ENCODE assay signal across 27 cellular contexts in the genomic region with DNA sequence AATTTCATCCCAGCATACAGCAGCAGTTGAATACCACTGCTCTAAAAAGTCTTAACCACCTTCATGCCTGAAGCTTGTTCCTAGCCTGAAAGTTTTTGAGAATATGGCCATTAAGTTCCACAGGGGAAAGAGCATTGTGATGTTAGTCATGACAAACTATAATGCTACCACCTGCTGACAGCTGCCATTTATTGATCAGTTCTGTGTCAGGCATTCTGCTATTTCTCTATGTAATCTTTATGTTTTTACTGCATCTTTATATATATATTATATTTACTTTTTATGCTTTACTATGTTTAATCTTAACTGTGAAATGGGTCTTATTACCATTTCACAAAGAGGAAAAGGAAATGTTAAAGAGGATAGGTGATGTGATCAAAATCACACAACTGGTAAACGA. TPM values are rescaled to one million over a fixed set of nuclear protein-coding genes. Genes with fewer than 3 reads are reported as not detected.
DNase-seq lines count a peak whose midpoint lies in the region; ATAC-seq, FAIRE-seq and TF ChIP-seq lines count a peak whose summit lies in the region.
"Had no signal": no experiment of that assay in that cellular context is flagged by ENCODE, and none has a peak within 500 bp of the region (broad histone marks: within the 10 kb centered on the region; RNA-seq: fewer than 3 reads in every experiment).

No MANE protein-coding gene starts in this region.

- H3K4me2 ChIP-seq in H1 (ENCODE audit: insufficient read depth in 1 of 2, low read depth in 2 of 2, low read length in 2 of 2) = no peak overlapping the region
- H3K4me2 ChIP-seq in neuronal stem cell (ENCODE audit: insufficient read depth, low read length, poor library complexity, severe bottlenecking) = no peak overlapping the region
- no peak overlapping the region for H3K4me2 ChIP-seq in trophoblast cell (ENCODE audit: low read length)
- H3K4me2 ChIP-seq: BLaER1 had no signal

- no peak overlapping the region for H3K27ac ChIP-seq in HEK293 (ENCODE audit: extremely low read depth, low read depth, low read length)
- H3K27ac ChIP-seq in H1 (ENCODE audit: low read depth, low read length) = no peak overlapping the region
- no peak overlapping the region for H3K27ac ChIP-seq in thyroid gland
- no peak overlapping the region for H3K27ac ChIP-seq in neuronal stem cell (replicated peaks; ENCODE audit: low read length)
- no peak overlapping the region for H3K27ac ChIP-seq in trophoblast cell (ENCODE audit: low read depth, low read length)
- H3K27ac ChIP-seq: BLaER1 had no signal

- H3K79me2 ChIP-seq in H1 (ENCODE audit: control insufficient read depth in 1 of 2, insufficient read depth in 2 of 2, low read length in 2 of 2) = no peaks in the 10 kb centered on the region
- no peaks in the 10 kb centered on the region for H3K79me2 ChIP-seq in trophoblast cell (ENCODE audit: control insufficient read depth, insufficient read depth, low read length, poor library complexity)

- no peak overlapping the region for H3K9ac ChIP-seq in H1 (replicated peaks in 1 of 4; ENCODE audit: extremely low read depth in 1 of 4, low read depth in 3 of 4, low read length in 3 of 4)
- no peak overlapping the region for H3K9ac ChIP-seq in neuronal stem cell (ENCODE audit: low read depth, low read length, poor library complexity)
- H3K9ac ChIP-seq in trophoblast cell (ENCODE audit: low read length) = no peak overlapping the region
- H3K9ac ChIP-seq: BLaER1 had no signal

- H3K4me3 ChIP-seq in HEK293 (ENCODE audit: low read depth, low read length) (no peak overlapping the region), H1 (ENCODE audit: extremely low read depth in 1 of 4, insufficient read depth in 2 of 4, low read depth in 3 of 4, low read length in 4 of 4) (no peak overlapping the region), mucosa of descending colon (no peak overlapping the region), thyroid gland (replicated peaks in 1 of 3) (no peak overlapping the region), neuronal stem cell (ENCODE audit: low read length in 2 of 2) (no peak overlapping the region), trophoblast cell (ENCODE audit: low read depth, low read length) (no peak overlapping the region)
- H3K4me3 ChIP-seq: BLaER1 had no signal

- no peak overlapping the region for H2BK15ac ChIP-seq in H1 (ENCODE audit: low read length)
- H2BK15ac ChIP-seq in neuronal stem cell (ENCODE audit: low read length) = no peak overlapping the region

- no peak overlapping the region for H2AFZ ChIP-seq in H1 (ENCODE audit: low read length)
- H2AFZ ChIP-seq in neuronal stem cell (ENCODE audit: low read length) = no peak overlapping the region
- H2AFZ ChIP-seq in trophoblast cell (ENCODE audit: insufficient read depth, low read length, poor library complexity) = no peak overlapping the region

- no peak overlapping the region for H3K4ac ChIP-seq in H1 (replicated peaks; ENCODE audit: insufficient read length, low read depth, low read length)
- H3K4ac ChIP-seq in neuronal stem cell (ENCODE audit: low read length) = no peak overlapping the region
- H3K4ac ChIP-seq in trophoblast cell (ENCODE audit: low read depth, low read length) = no peak overlapping the region

- intact Hi-C loops in mucosa of descending colon (cut with DNase I, micrococcal nuclease) = no loop called here
- intact Hi-C loops in thyroid gland (cut with DNase I) = no loop called here

- H3K23ac ChIP-seq in H1 (ENCODE audit: insufficient read length) (no peak overlapping the region), neuronal stem cell (ENCODE audit: low read depth, low read length, poor library complexity) (no peak overlapping the region), trophoblast cell (ENCODE audit: low read length) (no peak overlapping the region)

- H4K12ac ChIP-seq in trophoblast cell (ENCODE audit: low read depth, low read length) = no peak overlapping the region

- TF ChIP-seq POLR2A in H1 (IDR thresholded peaks at IDR 0.05; ENCODE audit: control extremely low read depth in 1 of 2, low read depth in 2 of 2, low read length in 2 of 2) (no peak), thyroid gland (IDR thresholded peaks at IDR 0.05) (no peak)

- no peak overlapping the region for H2BK5ac ChIP-seq in H1 (ENCODE audit: low read depth, low read length)
- H2BK5ac ChIP-seq in neuronal stem cell (ENCODE audit: low read length) = no peak overlapping the region
- H2BK5ac ChIP-seq in trophoblast cell (ENCODE audit: low read depth, low read length, poor library complexity) = no peak overlapping the region

- H3K4me1 ChIP-seq in HEK293 (ENCODE audit: control insufficient read depth, insufficient read depth, low read length) = 0 out of 2 replicates have a peak, but pooled peaks cover 4% of the 10 kb centered on the region
- H3K4me1 ChIP-seq in H1 (replicated peaks in 1 of 4; ENCODE audit: control insufficient read depth in 3 of 4, insufficient read depth in 4 of 4, low read length in 3 of 4) = peaks cover 0 to 4% (median 0%) of the 10 kb centered on the region in 4 experiments; a peak in 1 of 7 replicates
- no peaks in the 10 kb centered on the region for H3K4me1 ChIP-seq in mucosa of descending colon (ENCODE audit: low read depth)
- H3K4me1 ChIP-seq in thyroid gland = no peaks in the 10 kb centered on the region
- peaks cover 0 to 18% of the 10 kb centered on the region in 2 donors for H3K4me1 ChIP-seq in neuronal stem cell (ENCODE audit: control insufficient read depth in 2 of 2, insufficient read depth in 1 of 2, low read depth in 1 of 2, low read length in 2 of 2)
- no peaks in the 10 kb centered on the region for H3K4me1 ChIP-seq in trophoblast cell (ENCODE audit: control insufficient read depth in 1 of 2, insufficient read depth in 2 of 2, low read length in 2 of 2)
- H3K4me1 ChIP-seq: BE2C, BLaER1, Caco-2 had no signal

- H2BK12ac ChIP-seq in H1 (ENCODE audit: low read depth, low read length) = no peak overlapping the region
- H2BK12ac ChIP-seq in neuronal stem cell (ENCODE audit: low read length) = no peak overlapping the region
- no peak overlapping the region for H2BK12ac ChIP-seq in trophoblast cell (ENCODE audit: low read length)

- peak; percentile 42 for FAIRE-seq in H1 (lab: Jason Lieb, UNC)
- FAIRE-seq in frontal cortex (lab: Jason Lieb, UNC) = peak; percentile 3
- FAIRE-seq: A204.1, D721Med, G401.6, GM12892, GM18507 had no signal

- no peaks in the 10 kb centered on the region for H4K20me1 ChIP-seq in H1 (replicated peaks in 1 of 2; ENCODE audit: control insufficient read depth in 1 of 2, insufficient read depth in 2 of 2, low read length in 2 of 2)

- ATAC-seq in mucosa of descending colon = peak; percentile 67
- ATAC-seq in HG03439 (IDR thresholded peaks at IDR 0.05; ENCODE audit: unreplicated experiment) = no peak

- H3K14ac ChIP-seq in H1 (ENCODE audit: insufficient read length) (no peak overlapping the region), neuronal stem cell (ENCODE audit: low read length) (no peak overlapping the region), trophoblast cell (ENCODE audit: low read length) (no peak overlapping the region)

- H4K5ac ChIP-seq in H1 (ENCODE audit: insufficient read length, low read depth, low read length) = no peak overlapping the region

- H3K27me3 ChIP-seq in H1 (replicated peaks in 1 of 4; ENCODE audit: control insufficient read depth in 3 of 4, extremely low read depth in 1 of 4, insufficient read depth in 3 of 4, low read length in 3 of 4) (no peaks in the 10 kb centered on the region), thyroid gland (no peaks in the 10 kb centered on the region), neuronal stem cell (ENCODE audit: control insufficient read depth in 3 of 3, insufficient read depth in 3 of 3, low read depth in 1 of 3, low read length in 3 of 3) (no peaks in the 10 kb centered on the region), trophoblast cell (ENCODE audit: insufficient read depth, low read length) (no peaks in the 10 kb centered on the region)
- H3K27me3 ChIP-seq: BE2C had no signal

- H3K23me2 ChIP-seq in H1 (ENCODE audit: low read depth, low read length) = no peaks in the 10 kb centered on the region

- no peaks in the 10 kb centered on the region for H3K9me3 ChIP-seq in HEK293 (ENCODE audit: control insufficient read depth, insufficient read depth, low read depth, low read length)
- no peaks in the 10 kb centered on the region for H3K9me3 ChIP-seq in H1 (ENCODE audit: insufficient read depth in 2 of 2, low read depth in 1 of 2, low read length in 1 of 2)
- H3K9me3 ChIP-seq in mucosa of descending colon = no peaks in the 10 kb centered on the region
- no peaks in the 10 kb centered on the region for H3K9me3 ChIP-seq in thyroid gland
- no peaks in the 10 kb centered on the region for H3K9me3 ChIP-seq in neuronal stem cell (replicated peaks in 1 of 2; ENCODE audit: control insufficient read depth in 2 of 2, insufficient read depth in 1 of 2, low read depth in 1 of 2, low read length in 2 of 2)
- no peaks in the 10 kb centered on the region for H3K9me3 ChIP-seq in trophoblast cell (ENCODE audit: insufficient read depth, low read depth, low read length)
- H3K9me3 ChIP-seq: BE2C, BLaER1, Caco-2 had no signal

- H2AK5ac ChIP-seq in H1 (ENCODE audit: low read depth, low read length) (no peak overlapping the region), neuronal stem cell (ENCODE audit: low read depth, low read length) (no peak overlapping the region), trophoblast cell (ENCODE audit: low read length) (no peak overlapping the region)

- TF ChIP-seq CTCF in HEK293 (tag by site-specific recombination; IDR thresholded peaks at IDR 0.05) (no peak), H1 (IDR thresholded peaks at IDR 0.05; ENCODE audit: control extremely low read depth in 1 of 3, insufficient read depth in 1 of 3, low read depth in 1 of 3, low read length in 3 of 3) (no peak), mucosa of descending colon (IDR thresholded peaks at IDR 0.05) (no peak), thyroid gland (IDR thresholded peaks at IDR 0.05) (no peak)

- no peak for DNase-seq in H1 (ENCODE audit: low read depth in 1 of 2, low spot score in 2 of 2)
- DNase-seq in frontal cortex (ENCODE audit: low spot score in 2 of 2) = no peak
- DNase-seq in mucosa of descending colon = no peak
- DNase-seq in thyroid gland = no peak
- no peak for DNase-seq in neuronal stem cell (ENCODE audit: low spot score)
- no peak for DNase-seq in trophoblast cell
- DNase-seq: 8988T; ACHN; BE2C; C1 segment of cervical spinal cord; Caco-2; Calu3; CD4-positive, alpha-beta memory T cell; CD4-positive, CD25-positive, alpha-beta regulatory T cell; CD8-positive, alpha-beta memory T cell; DMS79 treated with DMSO at 0.1 percent for 48 hours; GF-D8 had no signal

- WGBS in H1 (ENCODE audit: extremely low coverage in 1 of 2, insufficient coverage in 1 of 2, insufficient read length in 1 of 2, insufficient replicate concordance in 2 of 2, low coverage in 1 of 2, low lambda C conversion rate in 2 of 2, missing lambda C conversion rate in 1 of 2), 2 experiments = 64% methylated on average over 1 of the region's 1 CpG; no CpG with 5 or more reads in 1 of the 2 experiments
- WGBS in thyroid gland, 2 donors = 87 to 95% methylated on average over 1 of the region's 1 CpG
- no CpG with 5 or more reads among the region's 1 CpG for WGBS in neuronal stem cell (ENCODE audit: extremely low coverage in 2 of 2, insufficient read length in 2 of 2, insufficient replicate concordance in 1 of 2), 2 donors
- no CpG with 5 or more reads among the region's 1 CpG for WGBS in trophoblast cell (ENCODE audit: extremely low coverage, insufficient coverage, insufficient read length)

- H3K79me1 ChIP-seq in H1 (ENCODE audit: low read depth, low read length) (no peaks in the 10 kb centered on the region), neuronal stem cell (ENCODE audit: low read depth, low read length) (no peaks in the 10 kb centered on the region), trophoblast cell (ENCODE audit: low read length) (no peaks in the 10 kb centered on the region)

- H3K36me3 ChIP-seq in HEK293 (ENCODE audit: control insufficient read depth in 2 of 2, insufficient read depth in 1 of 2, low read length in 2 of 2) (no peaks in the 10 kb centered on the region), H1 (ENCODE audit: control insufficient read depth in 2 of 4, insufficient read depth in 4 of 4, low read length in 3 of 4) (no peaks in the 10 kb centered on the region), mucosa of descending colon (ENCODE audit: low read depth) (no peaks in the 10 kb centered on the region), thyroid gland (no peaks in the 10 kb centered on the region), neuronal stem cell (replicated peaks in 1 of 2; ENCODE audit: control insufficient read depth in 2 of 2, insufficient read depth in 2 of 2, low read length in 2 of 2) (no peaks in the 10 kb centered on the region), trophoblast cell (ENCODE audit: control insufficient read depth in 1 of 2, insufficient read depth in 2 of 2, low read length in 2 of 2) (no peaks in the 10 kb centered on the region)
- H3K36me3 ChIP-seq: BE2C, BLaER1 had no signal

- POLR2A ChIA-PET in HEK293 (lab: Yijun Ruan, JAX) (interaction anchor here (0.6 kb wide), 1 partner anchor 131 kb away, joined by 6 read pairs; no protein-coding TSS in a partner anchor), H1 (lab: Charles Lee; ENCODE audit: partially characterized antibody) (no interaction called here)

- H4K91ac ChIP-seq in H1 (replicated peaks; ENCODE audit: insufficient read length, low read length) (no peak overlapping the region), neuronal stem cell (ENCODE audit: low read depth, low read length, poor library complexity) (no peak overlapping the region), trophoblast cell (ENCODE audit: low read depth, low read length) (no peak overlapping the region)

- TF ChIP-seq EP300 in H1 (IDR thresholded peaks at IDR 0.05; ENCODE audit: borderline replicate concordance in 1 of 2, low read depth in 2 of 2, low read length in 2 of 2) = no peak

- H4K8ac ChIP-seq in H1 (ENCODE audit: extremely low read depth, insufficient read depth, low read length) (no peak overlapping the region), neuronal stem cell (ENCODE audit: low read depth, low read length) (no peak overlapping the region), trophoblast cell (ENCODE audit: low read depth, low read length) (no peak overlapping the region)

- no peak overlapping the region for H3K18ac ChIP-seq in H1 (ENCODE audit: extremely low read depth, low read length)
- no peak overlapping the region for H3K18ac ChIP-seq in neuronal stem cell (ENCODE audit: low read length)
- H3K18ac ChIP-seq in trophoblast cell (ENCODE audit: low read length) = no peak overlapping the region

- CTCF ChIA-PET in HEK293 (lab: Yijun Ruan, JAX) (interaction anchor here (0.5 to 1.3 kb wide), 2 partner anchors 182 to 971 kb away, joined by 3 read pairs; no protein-coding TSS in a partner anchor), H1 (lab: Charles Lee; ENCODE audit: partially characterized antibody) (no interaction called here)

- no peak overlapping the region for H2BK20ac ChIP-seq in H1 (ENCODE audit: low read length)

- no peak for TF ChIP-seq RAD21 in H1 (IDR thresholded peaks at IDR 0.05 in 1 of 2, conservative IDR thresholded peaks at IDR 0.05 in 1 of 2; ENCODE audit: low read depth in 2 of 2, low read length in 2 of 2)

- H2BK120ac ChIP-seq in H1 (replicated peaks; ENCODE audit: low read depth, low read length) (no peak overlapping the region), neuronal stem cell (ENCODE audit: low read depth, low read length) (no peak overlapping the region), trophoblast cell (ENCODE audit: insufficient read depth, low read length, poor library complexity) (no peak overlapping the region)

- no peak overlapping the region for H3K56ac ChIP-seq in H1 (replicated peaks; ENCODE audit: insufficient read length, low read depth, low read length)

RNA-seq across cellular contexts. Expression of a gene that starts 54.0 kb away (rescaled TPM):
- not detected in 2 replicates for total RNA-seq in H1 (2021; fragmentation: NEBNext Ultra II Directional; extraction: Animal tissue kit (Norgen Biotek cat#: 25700))
- 0.05 TPM in 1 of 2 replicates, not detected in the other for polyA plus RNA-seq in H1 (2011; rRNA removed)
- polyA plus RNA-seq in H1 (2011; cell fraction: cytosol; rRNA removed) = 0.04 TPM
- 0.07 TPM for polyA plus RNA-seq in H1 (2011; cell fraction: nucleus; rRNA removed)
- polyA plus RNA-seq in H1 (2012, experiment 1 of 2) = not detected in 4 replicates
- not detected for polyA plus RNA-seq in H1 (2012, experiment 2 of 2)
- 0.06 TPM for polyA plus RNA-seq in H1 (2013, experiment 1 of 2)
- polyA plus RNA-seq in H1 (2013, experiment 2 of 2) = not detected
- polyA minus RNA-seq in H1 (2011; rRNA and poly(A)+ RNA removed) = not detected in 2 replicates
- polyA minus RNA-seq in H1 (2011; cell fraction: cytosol; rRNA and poly(A)+ RNA removed) = not detected
- polyA minus RNA-seq in H1 (2011; cell fraction: nucleus; rRNA and poly(A)+ RNA removed) = not detected
- total RNA-seq in frontal cortex = 6.1 TPM
- total RNA-seq in mucosa of descending colon = 1 to 10 TPM in 1 of 3 donors, under 1 TPM in 2; 0.13 to 1.0 (median 0.63) TPM
- 1 to 10 TPM in 1 of 4 donors, not detected in 3; 1.9 TPM for total RNA-seq in thyroid gland
- polyA plus RNA-seq in neuronal stem cell (2013, experiment 1 of 2) = 1.4 TPM
- 1.4 TPM for polyA plus RNA-seq in neuronal stem cell (2013, experiment 2 of 2)
- 0.03 TPM in 1 of 2 replicates, not detected in the other for polyA plus RNA-seq in trophoblast cell (2013)
- total RNA-seq: Calu3; CD4-positive, alpha-beta memory T cell; CD4-positive, CD25-positive, alpha-beta regulatory T cell; CD8-positive, alpha-beta memory T cell had no signal
- polyA plus RNA-seq: AG04450; CD14-positive monocyte; CD4-positive, alpha-beta memory T cell; CD4-positive, CD25-positive, alpha-beta regulatory T cell; CD8-positive, alpha-beta memory T cell had no signal
